Comparison of ENCODE assay signal across 16 cellular contexts in genomic region chr2:119947535-119947934, GRCh38.
"Had no signal": no experiment of that assay in that cellular context is flagged by ENCODE, and none has a peak within 500 bp of the region (broad histone marks: within the 10 kb centered on the region; RNA-seq: fewer than 3 reads in every experiment).

No MANE protein-coding gene starts in this region.

- H3K4me3 ChIP-seq: ascending aorta, neural progenitor cell, pancreas, sigmoid colon, spleen, upper lobe of left lung had no signal

- H3K4me3 Mint-ChIP-seq: activated naive CD8-positive, alpha-beta T cell treated with anti-CD3 and anti-CD28 coated beads, Interleukin-2, amount 50 U/mL, for 24 hours; endodermal cell; neural progenitor cell; stimulated activated naive CD8-positive, alpha-beta T cell treated with anti-CD3 and anti-CD28 coated beads, Interleukin-15, amount 100 ng/mL, for 72 hours had no signal

- ATAC-seq: activated naive CD8-positive, alpha-beta T cell treated with anti-CD3 and anti-CD28 coated beads, Interleukin-2, amount 50 U/mL, for 24 hours; pancreas; stimulated activated naive CD8-positive, alpha-beta T cell treated with anti-CD3 and anti-CD28 coated beads, Interleukin-15, amount 100 ng/mL, for 72 hours had no signal

- H3K27me3 Mint-ChIP-seq: activated naive CD8-positive, alpha-beta T cell treated with anti-CD3 and anti-CD28 coated beads, Interleukin-2, amount 50 U/mL, for 24 hours; stimulated activated naive CD8-positive, alpha-beta T cell treated with anti-CD3 and anti-CD28 coated beads, Interleukin-15, amount 100 ng/mL, for 72 hours had no signal

- H3K9me3 Mint-ChIP-seq: activated naive CD8-positive, alpha-beta T cell treated with anti-CD3 and anti-CD28 coated beads, Interleukin-2, amount 50 U/mL, for 24 hours; endodermal cell; neural progenitor cell; stimulated activated naive CD8-positive, alpha-beta T cell treated with anti-CD3 and anti-CD28 coated beads, Interleukin-15, amount 100 ng/mL, for 72 hours had no signal

- H3K9me3 ChIP-seq: ascending aorta, pancreas, sigmoid colon, spleen, upper lobe of left lung had no signal

- H3K4me1 Mint-ChIP-seq: endodermal cell, neural progenitor cell had no signal

- DNase-seq: activated CD4-positive, alpha-beta T cell treated with anti-CD3 and anti-CD28 coated beads for 4 hours; activated CD8-positive, alpha-beta memory T cell treated with anti-CD3 and anti-CD28 coated beads for 24 hours; activated naive CD4-positive, alpha-beta T cell; activated naive CD8-positive, alpha-beta T cell treated with anti-CD3 and anti-CD28 coated beads, Interleukin-2, amount 50 U/mL, for 24 hours; endodermal cell; foreskin fibroblast; hippocampal formation; kidney glomerular epithelial cell; pancreas; sigmoid colon; spleen; stimulated activated naive CD8-positive, alpha-beta T cell treated with anti-CD3 and anti-CD28 coated beads, Interleukin-15, amount 100 ng/mL, for 72 hours; T-helper 2 cell had no signal

- H3K27ac ChIP-seq: ascending aorta, neural progenitor cell, pancreas, sigmoid colon, spleen, upper lobe of left lung had no signal

- H3K4me1 ChIP-seq: ascending aorta, neural progenitor cell, pancreas, sigmoid colon, upper lobe of left lung had no signal

- H3K27me3 ChIP-seq: ascending aorta, neural progenitor cell, pancreas, sigmoid colon, spleen, upper lobe of left lung had no signal

- H3K27ac Mint-ChIP-seq: activated naive CD8-positive, alpha-beta T cell treated with anti-CD3 and anti-CD28 coated beads, Interleukin-2, amount 50 U/mL, for 24 hours; endodermal cell; neural progenitor cell had no signal
